ENCODE assay signal across 18 cellular contexts in the genomic region with DNA sequence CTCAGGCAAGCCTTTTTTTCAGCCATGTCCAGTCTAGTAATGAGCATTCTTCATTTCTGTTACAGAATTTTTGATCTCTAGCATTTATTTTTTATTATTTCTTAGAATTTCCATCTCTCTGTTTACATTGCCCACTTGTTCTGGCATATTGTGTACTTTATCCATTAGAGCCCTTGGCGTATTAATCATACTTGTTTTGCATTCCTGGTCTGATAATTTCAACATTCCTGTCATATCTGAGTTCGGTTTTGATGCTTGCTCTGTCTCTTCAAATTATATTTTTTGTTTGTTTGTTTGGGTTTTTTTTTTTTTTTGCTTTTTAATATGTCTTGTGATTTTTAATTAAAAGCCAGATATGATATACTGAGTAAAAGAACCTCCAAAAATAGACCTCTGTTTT. TPM values are rescaled to one million over a fixed set of nuclear protein-coding genes. Genes with fewer than 3 reads are reported as not detected.
DNase-seq lines count a peak whose midpoint lies in the region; ATAC-seq, FAIRE-seq and TF ChIP-seq lines count a peak whose summit lies in the region.
"Had no signal": no experiment of that assay in that cellular context is flagged by ENCODE, and none has a peak within 500 bp of the region (broad histone marks: within the 10 kb centered on the region; RNA-seq: fewer than 3 reads in every experiment).

No MANE protein-coding gene starts in this region.

- no peaks in the 10 kb centered on the region for H4K20me1 ChIP-seq in SK-N-SH (ENCODE audit: insufficient read depth)
- H4K20me1 ChIP-seq: BLaER1 had no signal

- no peaks in the 10 kb centered on the region for H3F3A ChIP-seq in SK-N-SH (replicated peaks; ENCODE audit: insufficient read depth)

- FAIRE-seq in small intestine (lab: Jason Lieb, UNC) = no peak
- FAIRE-seq: H1 had no signal

- no peak overlapping the region for H3K9ac ChIP-seq in SK-N-SH
- H3K9ac ChIP-seq: BLaER1 had no signal

- H3K36me3 ChIP-seq in SK-N-SH (replicated peaks in 1 of 2; ENCODE audit: control insufficient read depth in 1 of 2, insufficient read depth in 2 of 2, low read length in 1 of 2) (no peaks in the 10 kb centered on the region), small intestine (ENCODE audit: control insufficient read depth in 2 of 2, insufficient read depth in 2 of 2, low read length in 2 of 2) (no peaks in the 10 kb centered on the region), body of pancreas (replicated peaks in 1 of 2; ENCODE audit: insufficient read depth in 1 of 2, low read depth in 2 of 2) (no peaks in the 10 kb centered on the region)
- H3K36me3 ChIP-seq: BLaER1 had no signal

- no peak for DNase-seq in SK-N-SH
- peak; percentile 31 for DNase-seq in choroid plexus epithelial cell (ENCODE audit: low read depth)
- DNase-seq in osteocyte (ENCODE audit: extremely low spot score, unreplicated experiment) = no peak
- no peak for DNase-seq in natural killer cell
- no peak for DNase-seq in NOMO-1 treated with dmso at 0.1 percent for 144 hours (lab: John Stamatoyannopoulos, UW; ENCODE audit: unreplicated experiment)
- DNase-seq in small intestine = no peak
- no peak for DNase-seq in body of pancreas
- DNase-seq: AML-193; Caco-2; CD8-positive, alpha-beta memory T cell; DND-41; GF-D8 had no signal

- H3K79me2 ChIP-seq in SK-N-SH (ENCODE audit: insufficient read depth) = no peaks in the 10 kb centered on the region

- H3K9me3 Mint-ChIP-seq in osteocyte (ENCODE audit: unreplicated experiment) = peaks cover 2% of the 10 kb centered on the region
- H3K9me3 Mint-ChIP-seq in natural killer cell = peaks cover 5 to 6% of the 10 kb centered on the region in 2 donors

- H2AFZ ChIP-seq in SK-N-SH (ENCODE audit: low read depth) = no peak overlapping the region

- no peaks in the 10 kb centered on the region for H3K27me3 Mint-ChIP-seq in osteocyte (ENCODE audit: unreplicated experiment)
- H3K27me3 Mint-ChIP-seq in natural killer cell (ENCODE audit: low read depth in 2 of 2) = peaks cover 0 to 3% of the 10 kb centered on the region in 2 donors

- H3K36me3 Mint-ChIP-seq in osteocyte (ENCODE audit: unreplicated experiment) (no peaks in the 10 kb centered on the region), natural killer cell (peaks cover 13% of the 10 kb centered on the region)

- no peaks in the 10 kb centered on the region for H3K9me2 ChIP-seq in SK-N-SH

- CTCF ChIA-PET in SK-N-SH (lab: Yijun Ruan, JAX) = no interaction called here

- POLR2A ChIA-PET in SK-N-SH (lab: Yijun Ruan, JAX) = no interaction called here

- H3K27me3 ChIP-seq in SK-N-SH (ENCODE audit: insufficient read depth) = no peaks in the 10 kb centered on the region
- H3K27me3 ChIP-seq in small intestine (ENCODE audit: control insufficient read depth in 2 of 2, insufficient read depth in 2 of 2, low read length in 2 of 2) = no peaks in the 10 kb centered on the region
- H3K27me3 ChIP-seq in body of pancreas = no peaks in the 10 kb centered on the region
- H3K27me3 ChIP-seq: BLaER1 had no signal

- H3K4me1 ChIP-seq in SK-N-SH (ENCODE audit: control insufficient read depth in 1 of 2, insufficient read depth in 2 of 2, low read depth in 1 of 2, low read length in 1 of 2) = no peaks in the 10 kb centered on the region
- H3K4me1 ChIP-seq in small intestine (ENCODE audit: control insufficient read depth in 2 of 2, insufficient read depth in 1 of 2, low read depth in 1 of 2, low read length in 1 of 2) = no peaks in the 10 kb centered on the region
- H3K4me1 ChIP-seq in body of pancreas = no peaks in the 10 kb centered on the region
- H3K4me1 ChIP-seq: Caco-2 had no signal

- intact Hi-C loops in natural killer cell (cut with micrococcal nuclease) = no loop called here
- intact Hi-C loops in body of pancreas (cut with DNase I) = no loop called here

- H3K27ac ChIP-seq in SK-N-SH (ENCODE audit: low read depth in 2 of 2, low read length in 1 of 2) = no peak overlapping the region; a peak in 1 of 4 replicates
- no peak overlapping the region for H3K27ac ChIP-seq in small intestine (ENCODE audit: low read depth in 1 of 2, low read length in 1 of 2)
- H3K27ac ChIP-seq in body of pancreas = no peak overlapping the region
- H3K27ac ChIP-seq: 22Rv1, BLaER1, HL-60 had no signal

- peak overlapping the region; percentile 87 for H3K27ac Mint-ChIP-seq in osteocyte (ENCODE audit: unreplicated experiment)
- H3K27ac Mint-ChIP-seq in natural killer cell = no peak overlapping the region
- H3K27ac Mint-ChIP-seq: CD8-positive, alpha-beta memory T cell had no signal

- no peak for TF ChIP-seq EP300 in SK-N-SH (IDR thresholded peaks at IDR 0.05; ENCODE audit: borderline replicate concordance in 1 of 2, low read depth in 1 of 2, low read length in 1 of 2)

- no peak overlapping the region for H3K4me3 Mint-ChIP-seq in osteocyte (ENCODE audit: unreplicated experiment)
- H3K4me3 Mint-ChIP-seq in natural killer cell = no peak overlapping the region
- H3K4me3 Mint-ChIP-seq: CD8-positive, alpha-beta memory T cell had no signal

- peaks cover 74% of the 10 kb centered on the region for H3K4me1 Mint-ChIP-seq in osteocyte (ENCODE audit: unreplicated experiment)
- H3K4me1 Mint-ChIP-seq in natural killer cell = no peaks in the 10 kb centered on the region

- 50% methylated on average over 2 of the region's 2 CpGs for WGBS in SK-N-SH (ENCODE audit: low lambda C conversion rate)
- WGBS in small intestine, 3 donors = 79 to 88% (median 85%) methylated on average over 2 of the region's 2 CpGs
- WGBS in body of pancreas, 2 donors = 51 to 67% methylated on average over 2 of the region's 2 CpGs

- H3K4me3 ChIP-seq in SK-N-SH (ENCODE audit: low read depth in 2 of 2, low read length in 1 of 2) (no peak overlapping the region), choroid plexus epithelial cell (ENCODE audit: low read depth, low read length) (no peak overlapping the region), small intestine (ENCODE audit: low read depth in 1 of 2, low read length in 2 of 2) (no peak overlapping the region), body of pancreas (no peak overlapping the region)
- H3K4me3 ChIP-seq: BLaER1 had no signal

- H3K9me3 ChIP-seq in SK-N-SH (0 out of 2 replicates have a peak, but pooled peaks cover 5% of the 10 kb centered on the region), small intestine (ENCODE audit: control insufficient read depth, low read depth) (no peaks in the 10 kb centered on the region), body of pancreas (no peaks in the 10 kb centered on the region)
- H3K9me3 ChIP-seq: Caco-2 had no signal

- no peak for TF ChIP-seq RAD21 in SK-N-SH (IDR thresholded peaks at IDR 0.05; ENCODE audit: low read length)

- no peak for TF ChIP-seq POLR2A in body of pancreas (IDR thresholded peaks at IDR 0.05)

- ATAC-seq in SK-N-SH treated with all-trans-retinoic acid at 6 μM for 48 hours (peak; percentile 53; the same call in 2 of the 3 replicates), natural killer cell (no peak), body of pancreas (no peak)
- ATAC-seq: HCT116 had no signal

- TF ChIP-seq CTCF in SK-N-SH (IDR thresholded peaks at IDR 0.05) (no peak), choroid plexus epithelial cell (conservative IDR thresholded peaks at IDR 0.05; ENCODE audit: low read depth, low read length) (no peak), osteocyte (IDR thresholded peaks at IDR 0.05) (no peak), natural killer cell (IDR thresholded peaks at IDR 0.05) (no peak), body of pancreas (IDR thresholded peaks at IDR 0.05) (no peak)

- H3K4me2 ChIP-seq in SK-N-SH = no peak overlapping the region
- H3K4me2 ChIP-seq: BLaER1 had no signal

TF ChIP-seq in SK-N-SH treated with all-trans-retinoic acid at 6 μM for 48 hours, 23 proteins besides CTCF, POLR2A, EP300 and RAD21:
- TF ChIP-seq ZC3H10 (CRISPR knock-in tag; IDR thresholded peaks at IDR 0.05) (no peak), ISL1 (CRISPR knock-in tag; IDR thresholded peaks at IDR 0.05) (peak; percentile 81)
TF ChIP-seq in SK-N-SH treated with all-trans-retinoic acid at 6 μM for 48 hours: peak in this region for 1.

TF ChIP-seq in SK-N-SH, 30 proteins besides CTCF, POLR2A, EP300 and RAD21:
- TF ChIP-seq TCF12 (IDR thresholded peaks at IDR 0.05) = no peak

RNA-seq across cellular contexts. Expression of gene JAK2, which starts 23.0 kb away (rescaled TPM):
- polyA plus RNA-seq in SK-N-SH (2012; rRNA removed) = 1.3 and 2.3 TPM in 2 replicates
- polyA plus RNA-seq in SK-N-SH (2012; cell fraction: cytosol; rRNA removed) = 1.9 and 2.3 TPM in 2 replicates
- 1.9 and 3.7 TPM in 2 replicates for polyA plus RNA-seq in SK-N-SH (2012; cell fraction: nucleus; rRNA removed)
- 23.3 and 24.6 TPM in 2 replicates for total RNA-seq in osteocyte
- 10 to 100 TPM; 20.8 to 43.9 (median 30.0) TPM for total RNA-seq in natural killer cell
- 1 to 10 TPM; 4.3 to 5.7 (median 4.5) TPM for polyA plus RNA-seq in small intestine
- total RNA-seq in body of pancreas = 10 to 100 TPM in 1 of 2 donors, 1 to 10 TPM in 1; 6.6 to 11.7 TPM
